14 cellular contexts compared by ENCODE assay signal in genomic region chr3:24060055-24060454, GRCh38.
DNase-seq lines count a peak whose midpoint lies in the region; ATAC-seq and TF ChIP-seq lines count a peak whose summit lies in the region.
"Had no signal": no experiment of that assay in that cellular context is flagged by ENCODE, and none has a peak within 500 bp of the region (broad histone marks: within the 10 kb centered on the region; RNA-seq: fewer than 3 reads in every experiment).

No MANE protein-coding gene starts in this region.

- H2AFZ ChIP-seq in neuronal stem cell (ENCODE audit: low read length): peak overlapping the region; percentile 39

- H3K4me1 ChIP-seq in ascending aorta (peaks cover 0 to 14% of the 10 kb centered on the region in 2 donors), heart left ventricle (peaks cover 0 to 7% (median 0%) of the 10 kb centered on the region in 12 donors), neuronal stem cell (ENCODE audit: control insufficient read depth in 2 of 2, insufficient read depth in 1 of 2, low read depth in 1 of 2, low read length in 2 of 2) (no peaks in the 10 kb centered on the region)
- H3K4me1 ChIP-seq: breast epithelium had no signal

- H3K9me3 ChIP-seq in ascending aorta (peaks cover 0 to 8% of the 10 kb centered on the region in 2 donors), heart left ventricle (no peaks in the 10 kb centered on the region), neuronal stem cell (replicated peaks in 1 of 2; ENCODE audit: control insufficient read depth in 2 of 2, insufficient read depth in 1 of 2, low read depth in 1 of 2, low read length in 2 of 2) (no peaks in the 10 kb centered on the region)
- H3K9me3 ChIP-seq: breast epithelium had no signal

- no peaks in the 10 kb centered on the region for H3K36me3 Mint-ChIP-seq in activated T-cell treated with anti-CD3 and anti-CD28 coated beads, Interleukin-2, amount 50 U/mL, for 72 hours (ENCODE audit: insufficient read depth in 2 of 2)

- no peak overlapping the region for H3K27ac Mint-ChIP-seq in activated T-cell treated with anti-CD3 and anti-CD28 coated beads, Interleukin-2, amount 50 U/mL, for 72 hours
- no peak overlapping the region for H3K27ac Mint-ChIP-seq in stimulated activated naive CD8-positive, alpha-beta T cell treated with anti-CD3 and anti-CD28 coated beads, Interleukin-15, amount 100 ng/mL, for 72 hours
- H3K27ac Mint-ChIP-seq: B cell; naive thymus-derived CD8-positive, alpha-beta T cell had no signal

- no peak overlapping the region for H2AK5ac ChIP-seq in neuronal stem cell (ENCODE audit: low read depth, low read length)

- H2BK12ac ChIP-seq in neuronal stem cell (ENCODE audit: low read length): no peak overlapping the region

- H3K27me3 ChIP-seq in ascending aorta: no peaks in the 10 kb centered on the region
- H3K27me3 ChIP-seq in heart left ventricle: no peaks in the 10 kb centered on the region
- peaks cover 0 to 3% (median 0%) of the 10 kb centered on the region in 3 experiments for H3K27me3 ChIP-seq in neuronal stem cell (ENCODE audit: control insufficient read depth in 3 of 3, insufficient read depth in 3 of 3, low read depth in 1 of 3, low read length in 3 of 3)
- H3K27me3 ChIP-seq: breast epithelium had no signal

- peak in 3 of 4 donors; percentile 63 to 88 (median 70) for ATAC-seq in heart left ventricle
- no peak for ATAC-seq in activated T-cell treated with anti-CD3 and anti-CD28 coated beads, Interleukin-2, amount 50 U/mL, for 72 hours (replicated peaks in 1 of 2)
- no peak for ATAC-seq in stimulated activated naive CD8-positive, alpha-beta T cell treated with anti-CD3 and anti-CD28 coated beads, Interleukin-15, amount 100 ng/mL, for 72 hours
- ATAC-seq: naive thymus-derived CD8-positive, alpha-beta T cell had no signal

- intact Hi-C loops in ascending aorta (cut with DNase I): loop anchor here (5.0 to 10.0 kb wide), 2 partner anchors 52 to 175 kb away; no protein-coding TSS in a partner anchor
- intact Hi-C loops in heart left ventricle (cut with DNase I): loop anchor here in 2 of 10 donors (10.0 kb wide), 1 partner anchor 175 kb away; no protein-coding TSS in a partner anchor

- H3K27ac ChIP-seq in ascending aorta: peak overlapping the region; percentile 71 to 83
- H3K27ac ChIP-seq in heart left ventricle: peak overlapping the region in 5 of 12 donors; percentile 1 to 69 (median 30)
- H3K27ac ChIP-seq in neuronal stem cell (replicated peaks; ENCODE audit: low read length): no peak overlapping the region

- H4K8ac ChIP-seq in neuronal stem cell (ENCODE audit: low read depth, low read length): no peak overlapping the region

- no peak overlapping the region for H3K4ac ChIP-seq in neuronal stem cell (ENCODE audit: low read length)

- H3K18ac ChIP-seq in neuronal stem cell (ENCODE audit: low read length): no peak overlapping the region

- no peak overlapping the region for H2BK120ac ChIP-seq in neuronal stem cell (ENCODE audit: low read depth, low read length)

- H2BK5ac ChIP-seq in neuronal stem cell (ENCODE audit: low read length): no peak overlapping the region

- no peaks in the 10 kb centered on the region for H3K4me1 Mint-ChIP-seq in activated T-cell treated with anti-CD3 and anti-CD28 coated beads, Interleukin-2, amount 50 U/mL, for 72 hours (ENCODE audit: low read depth)
- H3K4me1 Mint-ChIP-seq in stimulated activated naive CD8-positive, alpha-beta T cell treated with anti-CD3 and anti-CD28 coated beads, Interleukin-15, amount 100 ng/mL, for 72 hours: no peaks in the 10 kb centered on the region
- H3K4me1 Mint-ChIP-seq: B cell; naive thymus-derived CD8-positive, alpha-beta T cell had no signal

- peak overlapping the region in 1 of 2 donors; percentile 8 for H3K4me3 ChIP-seq in ascending aorta
- no peak overlapping the region for H3K4me3 ChIP-seq in heart left ventricle
- no peak overlapping the region for H3K4me3 ChIP-seq in neuronal stem cell (ENCODE audit: low read length in 2 of 2)
- H3K4me3 ChIP-seq: breast epithelium had no signal

- no peak overlapping the region for H4K91ac ChIP-seq in neuronal stem cell (ENCODE audit: low read depth, low read length, poor library complexity)

- no peak overlapping the region for H3K4me3 Mint-ChIP-seq in activated T-cell treated with anti-CD3 and anti-CD28 coated beads, Interleukin-2, amount 50 U/mL, for 72 hours
- H3K4me3 Mint-ChIP-seq in stimulated activated naive CD8-positive, alpha-beta T cell treated with anti-CD3 and anti-CD28 coated beads, Interleukin-15, amount 100 ng/mL, for 72 hours: no peak overlapping the region
- H3K4me3 Mint-ChIP-seq: B cell; naive thymus-derived CD8-positive, alpha-beta T cell had no signal

- no peak overlapping the region for H2BK15ac ChIP-seq in neuronal stem cell (ENCODE audit: low read length)

- H3K23ac ChIP-seq in neuronal stem cell (ENCODE audit: low read depth, low read length, poor library complexity): no peak overlapping the region

- TF ChIP-seq CTCF in ascending aorta (IDR thresholded peaks at IDR 0.05) (peak in 1 of 3 experiments; percentile 20), heart left ventricle (IDR thresholded peaks at IDR 0.05) (no peak)

- H3K27me3 Mint-ChIP-seq in activated T-cell treated with anti-CD3 and anti-CD28 coated beads, Interleukin-2, amount 50 U/mL, for 72 hours (ENCODE audit: low read depth): peaks cover 21% of the 10 kb centered on the region
- peaks cover 10% of the 10 kb centered on the region for H3K27me3 Mint-ChIP-seq in stimulated activated naive CD8-positive, alpha-beta T cell treated with anti-CD3 and anti-CD28 coated beads, Interleukin-15, amount 100 ng/mL, for 72 hours

- H3K79me1 ChIP-seq in neuronal stem cell (ENCODE audit: low read depth, low read length): no peaks in the 10 kb centered on the region

- H3K36me3 ChIP-seq in ascending aorta (no peaks in the 10 kb centered on the region), heart left ventricle (no peaks in the 10 kb centered on the region), neuronal stem cell (replicated peaks in 1 of 2; ENCODE audit: control insufficient read depth in 2 of 2, insufficient read depth in 2 of 2, low read length in 2 of 2) (no peaks in the 10 kb centered on the region)
- H3K36me3 ChIP-seq: breast epithelium had no signal

- TF ChIP-seq POLR2A in heart left ventricle (IDR thresholded peaks at IDR 0.05): no peak

- WGBS in heart left ventricle, 4 donors: 37 to 46% (median 39%) methylated on average over 3 of the region's 3 CpGs
- no CpG with 5 or more reads among the region's 3 CpGs for WGBS in neuronal stem cell (ENCODE audit: extremely low coverage in 2 of 2, insufficient read length in 2 of 2, insufficient replicate concordance in 1 of 2), 2 donors

- H3K14ac ChIP-seq in neuronal stem cell (ENCODE audit: low read length): no peak overlapping the region

- no peak overlapping the region for H3K9ac ChIP-seq in neuronal stem cell (ENCODE audit: low read depth, low read length, poor library complexity)

- DNase-seq in Daoy (ENCODE audit: low read depth) (peak; percentile 55), ascending aorta (ENCODE audit: low spot score in 2 of 2) (peak; percentile 17 to 81), heart left ventricle (no peak), neuronal stem cell (ENCODE audit: low spot score) (no peak), NCI-H226 (no peak), NCI-H1436 treated with DMSO at 0.1 percent for 48 hours (lab: John Stamatoyannopoulos, UW) (no peak)
- no peak for DNase-seq in activated T-cell treated with anti-CD3 and anti-CD28 coated beads, Interleukin-2, amount 50 U/mL, for 72 hours
- no peak for DNase-seq in stimulated activated naive CD8-positive, alpha-beta T cell treated with anti-CD3 and anti-CD28 coated beads, Interleukin-15, amount 100 ng/mL, for 72 hours
- DNase-seq: activated CD8-positive, alpha-beta memory T cell treated with anti-CD3 and anti-CD28 coated beads, Interleukin-2, amount 50 U/mL, for 48 hours; naive thymus-derived CD8-positive, alpha-beta T cell; NCI-H2029; stimulated activated CD4-positive, alpha-beta T cell treated with anti-CD3 and anti-CD28 coated beads, Interleukin-2, amount 100 ng/mL, for 24 hours had no signal

- H3K4me2 ChIP-seq in neuronal stem cell (ENCODE audit: insufficient read depth, low read length, poor library complexity, severe bottlenecking): no peak overlapping the region

- peaks cover 0 to 1% of the 10 kb centered on the region in 2 donors for H3K9me3 Mint-ChIP-seq in activated T-cell treated with anti-CD3 and anti-CD28 coated beads, Interleukin-2, amount 50 U/mL, for 72 hours
- no peaks in the 10 kb centered on the region for H3K9me3 Mint-ChIP-seq in stimulated activated naive CD8-positive, alpha-beta T cell treated with anti-CD3 and anti-CD28 coated beads, Interleukin-15, amount 100 ng/mL, for 72 hours

Comparison
In these comparisons a context has a peak if more than half of its experiments do, and no peak if none do; other contexts are left out.
1. DNase-seq: peak in Daoy (single experiment) and ascending aorta (2 of 2); none in heart left ventricle (0 of 5), neuronal stem cell (single experiment), NCI-H226 (single experiment), activated T-cell treated with anti-CD3 and anti-CD28 coated beads, Interleukin-2, amount 50 U/mL, for 72 hours (0 of 2), stimulated activated naive CD8-positive, alpha-beta T cell treated with anti-CD3 and anti-CD28 coated beads, Interleukin-15, amount 100 ng/mL, for 72 hours (0 of 2) and NCI-H1436 treated with DMSO at 0.1 percent for 48 hours (single experiment).
2. ATAC-seq: peak in heart left ventricle (3 of 4); none in activated T-cell treated with anti-CD3 and anti-CD28 coated beads, Interleukin-2, amount 50 U/mL, for 72 hours (0 of 2) and stimulated activated naive CD8-positive, alpha-beta T cell treated with anti-CD3 and anti-CD28 coated beads, Interleukin-15, amount 100 ng/mL, for 72 hours (single experiment).